18 cellular contexts compared by ENCODE assay signal in genomic region chr17:21298056-21298982, GRCh38.
"Had no signal": no experiment of that assay in that cellular context is flagged by ENCODE, and none has a peak within 500 bp of the region (broad histone marks: within the 10 kb centered on the region; RNA-seq: fewer than 3 reads in every experiment).

No MANE protein-coding gene starts in this region.

- H3K36me3 ChIP-seq: ovary had no signal

- ATAC-seq: effector memory CD8-positive, alpha-beta T cell; foreskin keratinocyte; stimulated activated memory B cell treated with anti-CD40 and anti-IgM and Interleukin-4, amounts not matched to agents 10 μg/mL and 1 μg/mL and 100 μg/mL, for 72 hours had no signal

- H3K27ac ChIP-seq: cardiac muscle cell, epithelial cell of prostate, foreskin keratinocyte, ovary, right lobe of liver, thoracic aorta had no signal

- H3K9me3 ChIP-seq: left ventricle myocardium inferior, ovary, right lobe of liver, thoracic aorta had no signal

- H3K27me3 ChIP-seq: cardiac muscle cell, foreskin keratinocyte, ovary, right lobe of liver had no signal

- H3K4me3 ChIP-seq: cardiac muscle cell, left ventricle myocardium inferior, ovary, right lobe of liver, thoracic aorta had no signal

- FAIRE-seq: TTC549 had no signal

- DNase-seq: activated CD4-positive, alpha-beta T cell treated with anti-CD3 and anti-CD28 coated beads, Interleukin-2, amount 50 U/mL, for 4 hours; activated T-cell treated with anti-CD3 and anti-CD28 coated beads for 4 hours; dermis blood vessel endothelial cell; effector memory CD8-positive, alpha-beta T cell; foreskin keratinocyte; glutamatergic neuron; hypothalamus; kidney glomerular epithelial cell; left ventricle myocardium inferior; mammary epithelial cell; stimulated activated CD4-positive, alpha-beta T cell treated with anti-CD3 and anti-CD28 coated beads, Interleukin-4, amount 100 ng/mL, for 4 hours had no signal

- H3K4me1 ChIP-seq: foreskin keratinocyte, right lobe of liver had no signal
